Comparison of ENCODE assay signal across 18 cellular contexts in genomic region chr11:75853971-75854370, GRCh38. TPM values are rescaled to one million over a fixed set of nuclear protein-coding genes. Genes with fewer than 3 reads are reported as not detected.
A peak's percentile ranks its signal among the peaks of the same experiment; 100 is the strongest.
DNase-seq lines count a peak whose midpoint lies in the region; ATAC-seq, FAIRE-seq and TF ChIP-seq lines count a peak whose summit lies in the region.
"Had no signal": no experiment of that assay in that cellular context is flagged by ENCODE, and none has a peak within 500 bp of the region (broad histone marks: within the 10 kb centered on the region; RNA-seq: fewer than 3 reads in every experiment).

No MANE protein-coding gene starts in this region.

- TF ChIP-seq POLR2A in GM12892 (IDR thresholded peaks at IDR 0.05; ENCODE audit: low read depth, low read length) = no peak

- DNase-seq in RWPE1 (ENCODE audit: low spot score) (peak; percentile 73), epithelial cell of esophagus (ENCODE audit: low read depth) (peak; percentile 87), keratinocyte (ENCODE audit: low read depth, low spot score) (peak; percentile 69), GM12892 (ENCODE audit: insufficient read length) (no peak), NOMO-1 treated with DMSO at 0.1 percent for 48 hours (lab: John Stamatoyannopoulos, UW; ENCODE audit: unreplicated experiment) (no peak)
- DNase-seq: ACHN; C1 segment of cervical spinal cord; Calu3; CD4-positive, alpha-beta T cell; DMS 273 treated with DMSO at 0.1 percent for 48 hours; HFFc6 had no signal

- FAIRE-seq in keratinocyte (lab: Jason Lieb, UNC) = peak; percentile 82
- FAIRE-seq in GM12892 (lab: Jason Lieb, UNC) = no peak
- FAIRE-seq: GM12878, H1 had no signal

- POLR2A ChIA-PET in HEK293 (lab: Yijun Ruan, JAX) = no interaction called here
- POLR2A ChIA-PET in RWPE1 (lab: Yijun Ruan, JAX; ENCODE audit: low non-redundant PET) = interaction anchor here (0.7 kb wide), 1 partner anchor 470 kb away, joined by 3 read pairs; no protein-coding TSS in a partner anchor

- H3K27ac ChIP-seq in HEK293 (ENCODE audit: extremely low read depth, low read depth, low read length) = no peak overlapping the region
- no peak overlapping the region for H3K27ac ChIP-seq in RWPE1
- H3K27ac ChIP-seq in keratinocyte (ENCODE audit: control insufficient read depth, insufficient read depth, low read length) = no peak overlapping the region
- H3K27ac ChIP-seq: HL-60 had no signal

- dilution Hi-C loops in keratinocyte (cut with MboI; ENCODE audit: extremely low pct_ligation_motif_present, low sequenced_read_pairs) = no loop called here

- peaks cover 4% of the 10 kb centered on the region for H4K20me1 ChIP-seq in keratinocyte (ENCODE audit: control insufficient read depth, extremely low read depth, insufficient read depth, low read length)

- no peaks in the 10 kb centered on the region for H3K9me1 ChIP-seq in keratinocyte (ENCODE audit: control insufficient read depth, extremely low read depth, insufficient read depth, low read length)

- no peak overlapping the region for H3K4me2 ChIP-seq in keratinocyte (ENCODE audit: control insufficient read depth, extremely low read depth, insufficient read depth, low read depth, low read length)

- no peaks in the 10 kb centered on the region for H3K27me3 ChIP-seq in keratinocyte (ENCODE audit: control insufficient read depth, extremely low read depth, insufficient read depth, low read length)

- no peak overlapping the region for H3K4me3 ChIP-seq in HEK293 (ENCODE audit: low read depth, low read length)
- H3K4me3 ChIP-seq in epithelial cell of esophagus (ENCODE audit: low read length) = no peak overlapping the region
- no peak overlapping the region for H3K4me3 ChIP-seq in keratinocyte (ENCODE audit: control insufficient read depth in 2 of 3, extremely low read depth in 1 of 3, insufficient read depth in 2 of 3, low read depth in 1 of 3, low read length in 3 of 3)
- H3K4me3 ChIP-seq: GM12878, HAP-1 had no signal

- ATAC-seq in HG03565 (IDR thresholded peaks at IDR 0.05; ENCODE audit: unreplicated experiment) (no peak), GM21737 (IDR thresholded peaks at IDR 0.05; ENCODE audit: unreplicated experiment) (no peak)
- ATAC-seq: GM12878 had no signal

- H2AFZ ChIP-seq in keratinocyte (ENCODE audit: control insufficient read depth, low read length) = no peak overlapping the region

- H3K9me3 ChIP-seq in HEK293 (ENCODE audit: control insufficient read depth, insufficient read depth, low read depth, low read length) (no peaks in the 10 kb centered on the region), keratinocyte (ENCODE audit: control insufficient read depth, low read depth, low read length) (no peaks in the 10 kb centered on the region)
- H3K9me3 ChIP-seq: HAP-1 had no signal

- CTCF ChIA-PET in HEK293 (lab: Yijun Ruan, JAX) (interaction anchor here (0.6 kb wide), 2 partner anchors 44 to 52 kb away, joined by 3 read pairs; no protein-coding TSS in a partner anchor), RWPE1 (lab: Yijun Ruan, JAX) (no interaction called here)

- no peak for TF ChIP-seq CTCF in HEK293 (tag by site-specific recombination; IDR thresholded peaks at IDR 0.05)
- TF ChIP-seq CTCF in RWPE1 (conservative IDR thresholded peaks at IDR 0.05; ENCODE audit: low read depth) = no peak
- TF ChIP-seq CTCF in epithelial cell of esophagus (IDR thresholded peaks at IDR 0.05; ENCODE audit: insufficient read depth, low read depth, low read length, missing control alignments) = no peak
- no peak for TF ChIP-seq CTCF in keratinocyte (optimal IDR thresholded peaks at IDR 0.05 in 1 of 3, IDR thresholded peaks at IDR 0.05 in 1 of 3, conservative IDR thresholded peaks at IDR 0.05 in 1 of 3; ENCODE audit: extremely low read depth in 1 of 3, insufficient read depth in 2 of 3, low read length in 3 of 3)

- no peak overlapping the region for H3K9ac ChIP-seq in keratinocyte (ENCODE audit: control insufficient read depth, extremely low read depth, insufficient read depth, low read length)

- H3K36me3 ChIP-seq in HEK293 (ENCODE audit: control insufficient read depth in 2 of 2, insufficient read depth in 1 of 2, low read length in 2 of 2) (no peaks in the 10 kb centered on the region), keratinocyte (ENCODE audit: control insufficient read depth in 2 of 2, extremely low read depth in 1 of 2, insufficient read depth in 2 of 2, low read length in 2 of 2) (peaks cover 0 to 3% of the 10 kb centered on the region in 2 experiments)
- H3K36me3 ChIP-seq: HAP-1 had no signal

- H3K4me1 ChIP-seq in HEK293 (ENCODE audit: control insufficient read depth, insufficient read depth, low read length) (no peaks in the 10 kb centered on the region), keratinocyte (ENCODE audit: control insufficient read depth, extremely low read depth, insufficient read depth, low read length) (peaks cover 6% of the 10 kb centered on the region)

- H3K79me2 ChIP-seq in keratinocyte (ENCODE audit: control insufficient read depth, insufficient read depth, low read length) = peaks cover 2% of the 10 kb centered on the region

TF ChIP-seq in HEK293, 187 proteins besides CTCF, POLR2A, EP300 and RAD21:
- 0 out of 2 replicates have a peak, but pooled peaks have one; percentile 4 for TF ChIP-seq ZNF394 (tag by site-specific recombination; IDR thresholded peaks at IDR 0.05; ENCODE audit: borderline replicate concordance)
- TF ChIP-seq ZBTB21 (tag by site-specific recombination; IDR thresholded peaks at IDR 0.05) = no peak

RNA-seq across cellular contexts. Expression of gene UVRAG, which starts 39.0 kb away (rescaled TPM):
- polyA plus RNA-seq in keratinocyte = 7.6 to 11.9 TPM (median 10.7 TPM) in 3 replicates
- 29.2 TPM for polyA plus RNA-seq in keratinocyte (2011; ENCODE audit: low read depth)
- 8.6 and 12.6 TPM in 2 replicates for polyA plus RNA-seq in keratinocyte (2011; cell fraction: cytosol; rRNA removed)
- 13.8 and 14.1 TPM in 2 replicates for polyA plus RNA-seq in keratinocyte (2011; cell fraction: nucleus; rRNA removed)
- polyA plus RNA-seq in keratinocyte (2012; ENCODE audit: low replicate concordance) = 7.8 and 8.9 TPM in 2 replicates
- 6.0 to 24.1 TPM (median 12.7 TPM) in 3 replicates for polyA minus RNA-seq in keratinocyte
- polyA minus RNA-seq in keratinocyte (2011; cell fraction: cytosol; rRNA and poly(A)+ RNA removed) = 8.4 TPM
- polyA minus RNA-seq in keratinocyte (2011; cell fraction: nucleus; rRNA and poly(A)+ RNA removed) = 18.6 and 36.8 TPM in 2 replicates
- 34.1 TPM for polyA plus RNA-seq in GM12892 (2012; ENCODE audit: missing spikeins)

Comparison
In these comparisons a context has a peak if more than half of its experiments do, and no peak if none do; other contexts are left out.
1. DNase-seq: peak in RWPE1 (single experiment), epithelial cell of esophagus (single experiment) and keratinocyte (single experiment); none in GM12892 (single experiment) and NOMO-1 treated with DMSO at 0.1 percent for 48 hours (single experiment).